ENCODE assay signal across 8 cellular contexts in the genomic region with DNA sequence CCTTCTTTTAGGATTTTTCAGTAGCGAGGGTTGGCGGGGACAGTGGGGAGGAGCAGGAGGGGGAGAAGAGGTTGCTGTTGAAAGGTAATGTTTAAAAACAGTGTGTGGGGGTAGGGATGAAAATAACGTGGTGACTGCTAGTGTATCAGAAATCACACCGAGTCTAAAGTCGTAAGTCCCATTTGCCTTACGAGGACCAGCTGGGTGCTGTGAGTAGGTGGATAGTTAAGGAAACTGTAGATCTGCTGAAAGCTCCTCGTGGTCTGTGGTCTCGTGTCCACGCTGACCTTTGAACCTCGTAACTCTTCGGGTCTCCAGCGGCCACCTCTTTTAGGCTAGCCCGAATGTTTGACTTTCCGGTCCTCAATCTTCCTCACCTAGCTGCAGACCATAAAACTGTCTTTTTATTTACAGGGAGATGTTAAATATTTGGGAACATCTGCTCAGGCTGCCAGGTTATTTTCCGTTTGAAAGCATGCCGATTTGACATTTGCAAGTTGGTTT. TPM values are rescaled to one million over a fixed set of nuclear protein-coding genes. Genes with fewer than 3 reads are reported as not detected.
DNase-seq lines count a peak whose midpoint lies in the region; ATAC-seq lines count a peak whose summit lies in the region.

No MANE protein-coding gene starts in this region.

- H3K27me3 Mint-ChIP-seq in stimulated activated naive CD8-positive, alpha-beta T cell treated with anti-CD3 and anti-CD28 coated beads, Interleukin-15, Interleukin-2, amounts not matched to agents 100 ng/mL and 50 ng/mL, for 24 hours, result peaks cover 57% of the 10 kb centered on the region

- H3K36me3 Mint-ChIP-seq in stimulated activated naive CD8-positive, alpha-beta T cell treated with anti-CD3 and anti-CD28 coated beads, Interleukin-15, Interleukin-2, amounts not matched to agents 100 ng/mL and 50 ng/mL, for 24 hours (ENCODE audit: low read depth), result no peaks in the 10 kb centered on the region

- H3K27ac Mint-ChIP-seq in stimulated activated naive CD8-positive, alpha-beta T cell treated with anti-CD3 and anti-CD28 coated beads, Interleukin-15, Interleukin-2, amounts not matched to agents 100 ng/mL and 50 ng/mL, for 24 hours, result no peak overlapping the region

- no peaks in the 10 kb centered on the region for H3K36me3 ChIP-seq in ectodermal cell (ENCODE audit: control insufficient read depth, insufficient read depth, low read length)
- no peaks in the 10 kb centered on the region for H3K36me3 ChIP-seq in muscle layer of duodenum (ENCODE audit: control insufficient read depth in 1 of 2, insufficient read depth in 2 of 2, low read length in 2 of 2)

- H3K4me1 Mint-ChIP-seq in stimulated activated naive CD8-positive, alpha-beta T cell treated with anti-CD3 and anti-CD28 coated beads, Interleukin-15, Interleukin-2, amounts not matched to agents 100 ng/mL and 50 ng/mL, for 24 hours (ENCODE audit: low read depth), result peaks cover 15% of the 10 kb centered on the region

- H3K4me3 Mint-ChIP-seq in stimulated activated naive CD8-positive, alpha-beta T cell treated with anti-CD3 and anti-CD28 coated beads, Interleukin-15, Interleukin-2, amounts not matched to agents 100 ng/mL and 50 ng/mL, for 24 hours, result peak overlapping the region; percentile 78

- H3K4me1 ChIP-seq in ectodermal cell (ENCODE audit: control insufficient read depth, insufficient read depth, low read length) (peaks cover 8% of the 10 kb centered on the region), muscle layer of duodenum (ENCODE audit: control insufficient read depth in 1 of 2, insufficient read depth in 2 of 2, low read length in 2 of 2) (no peaks in the 10 kb centered on the region)

- H3K9me3 Mint-ChIP-seq in stimulated activated naive CD8-positive, alpha-beta T cell treated with anti-CD3 and anti-CD28 coated beads, Interleukin-15, Interleukin-2, amounts not matched to agents 100 ng/mL and 50 ng/mL, for 24 hours, result no peaks in the 10 kb centered on the region

- H3K27me3 ChIP-seq in ectodermal cell (ENCODE audit: control insufficient read depth, insufficient read depth, low read length, poor library complexity, severe bottlenecking), result peaks cover 18% of the 10 kb centered on the region
- peaks cover 4% of the 10 kb centered on the region for H3K27me3 ChIP-seq in muscle layer of duodenum (ENCODE audit: low read depth, low read length)

- no peak for DNase-seq in stimulated activated naive CD8-positive, alpha-beta T cell treated with anti-CD3 and anti-CD28 coated beads, Interleukin-15, Interleukin-2, amounts not matched to agents 100 U/mL and 50 U/mL, for 24 hours
- DNase-seq in NCI-H526 treated with DMSO at 0.1 percent for 48 hours (lab: John Stamatoyannopoulos, UW), result peak; percentile 12
- no peak for DNase-seq in EL

- peak overlapping the region; percentile 79 for H3K4me3 ChIP-seq in ectodermal cell (ENCODE audit: insufficient read depth, low read depth, low read length)
- peak overlapping the region; percentile 75 to 91 for H3K4me3 ChIP-seq in muscle layer of duodenum (ENCODE audit: low read depth in 1 of 2, low read length in 2 of 2)

- 10 to 16% methylated on average over 15 to 16 of the region's 16 CpGs for WGBS in ectodermal cell, 2 experiments

- no peak for ATAC-seq in stimulated activated naive CD8-positive, alpha-beta T cell treated with anti-CD3 and anti-CD28 coated beads, Interleukin-15, Interleukin-2, amounts not matched to agents 100 U/mL and 50 U/mL, for 24 hours
- ATAC-seq in GM21737 (IDR thresholded peaks at IDR 0.05; ENCODE audit: unreplicated experiment), result no peak
- no peak for ATAC-seq in GM18907 (IDR thresholded peaks at IDR 0.05; ENCODE audit: unreplicated experiment)

- no peak overlapping the region for H3K27ac ChIP-seq in ectodermal cell (ENCODE audit: insufficient read depth, low read depth, low read length, poor library complexity, severe bottlenecking)
- peak overlapping the region; percentile 68 for H3K27ac ChIP-seq in muscle layer of duodenum (ENCODE audit: low read length)

- no peaks in the 10 kb centered on the region for H3K9me3 ChIP-seq in ectodermal cell (ENCODE audit: control insufficient read depth, low read length)
- H3K9me3 ChIP-seq in muscle layer of duodenum (ENCODE audit: control insufficient read depth in 1 of 2, low read length in 2 of 2), result no peaks in the 10 kb centered on the region

RNA-seq across cellular contexts. Expression of a gene that starts 29.3 kb away (rescaled TPM):
- 11.8 TPM for polyA plus RNA-seq in ectodermal cell (2013, experiment 1 of 4)
- 8.3 TPM for polyA plus RNA-seq in ectodermal cell (2013, experiment 2 of 4)
- 11.1 TPM for polyA plus RNA-seq in ectodermal cell (2013, experiment 3 of 4)
- 10.7 TPM for polyA plus RNA-seq in ectodermal cell (2013, experiment 4 of 4)
